ENCODE assay signal across 1 cellular context in the genomic region with DNA sequence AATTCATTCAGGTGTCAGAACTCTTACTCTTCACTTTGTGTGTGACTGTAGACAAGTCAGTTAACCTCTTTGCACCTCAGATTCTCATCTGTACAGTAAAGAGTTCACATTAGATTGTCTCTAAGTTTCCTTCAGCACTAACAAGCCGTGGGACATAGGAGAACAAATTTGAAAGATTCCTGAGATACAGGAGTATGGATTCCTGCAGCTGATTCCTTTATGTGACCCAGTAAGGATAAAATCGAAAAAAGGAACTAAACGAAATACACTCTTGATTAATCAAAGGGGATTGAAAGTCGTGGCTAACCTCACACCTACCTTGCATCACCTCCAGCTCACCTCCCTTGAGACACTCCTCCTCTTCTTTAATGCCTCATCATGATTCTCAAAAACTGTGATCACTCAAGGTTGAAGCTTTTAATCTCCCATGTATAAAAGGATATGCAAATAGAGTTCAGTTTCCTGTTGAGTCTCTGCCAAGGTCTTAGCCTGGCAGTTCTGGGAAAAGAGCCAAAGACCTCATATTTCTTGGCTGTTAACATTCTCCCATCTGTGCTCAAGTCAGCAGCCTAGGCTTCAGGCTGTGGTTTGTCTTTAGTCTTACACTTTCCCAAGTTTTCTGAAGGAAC.
TF ChIP-seq lines count a peak whose summit lies in the region.

No MANE protein-coding gene starts in this region.

TF ChIP-seq in IMR-90, 13 proteins besides CTCF, POLR2A, EP300 and RAD21 (continued from another document):
- TF ChIP-seq, protein P1, sequence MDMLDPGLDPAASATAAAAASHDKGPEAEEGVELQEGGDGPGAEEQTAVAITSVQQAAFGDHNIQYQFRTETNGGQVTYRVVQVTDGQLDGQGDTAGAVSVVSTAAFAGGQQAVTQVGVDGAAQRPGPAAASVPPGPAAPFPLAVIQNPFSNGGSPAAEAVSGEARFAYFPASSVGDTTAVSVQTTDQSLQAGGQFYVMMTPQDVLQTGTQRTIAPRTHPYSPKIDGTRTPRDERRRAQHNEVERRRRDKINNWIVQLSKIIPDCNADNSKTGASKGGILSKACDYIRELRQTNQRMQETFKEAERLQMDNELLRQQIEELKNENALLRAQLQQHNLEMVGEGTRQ (IDR thresholded peaks at IDR 0.05; ENCODE audit: low read depth, low read length) = no peak
- TF ChIP-seq CEBPB (IDR thresholded peaks at IDR 0.05; ENCODE audit: low read depth, low read length) (no peak), RFX5 (IDR thresholded peaks at IDR 0.05; ENCODE audit: low read depth, low read length) (no peak), CHD1 (IDR thresholded peaks at IDR 0.05; ENCODE audit: low read depth, low read length) (no peak), RCOR1 (IDR thresholded peaks at IDR 0.05; ENCODE audit: insufficient replicate concordance, low read length) (no peak), MAZ (IDR thresholded peaks at IDR 0.05; ENCODE audit: borderline replicate concordance, low read depth, low read length) (no peak)
